In the genomic region with DNA sequence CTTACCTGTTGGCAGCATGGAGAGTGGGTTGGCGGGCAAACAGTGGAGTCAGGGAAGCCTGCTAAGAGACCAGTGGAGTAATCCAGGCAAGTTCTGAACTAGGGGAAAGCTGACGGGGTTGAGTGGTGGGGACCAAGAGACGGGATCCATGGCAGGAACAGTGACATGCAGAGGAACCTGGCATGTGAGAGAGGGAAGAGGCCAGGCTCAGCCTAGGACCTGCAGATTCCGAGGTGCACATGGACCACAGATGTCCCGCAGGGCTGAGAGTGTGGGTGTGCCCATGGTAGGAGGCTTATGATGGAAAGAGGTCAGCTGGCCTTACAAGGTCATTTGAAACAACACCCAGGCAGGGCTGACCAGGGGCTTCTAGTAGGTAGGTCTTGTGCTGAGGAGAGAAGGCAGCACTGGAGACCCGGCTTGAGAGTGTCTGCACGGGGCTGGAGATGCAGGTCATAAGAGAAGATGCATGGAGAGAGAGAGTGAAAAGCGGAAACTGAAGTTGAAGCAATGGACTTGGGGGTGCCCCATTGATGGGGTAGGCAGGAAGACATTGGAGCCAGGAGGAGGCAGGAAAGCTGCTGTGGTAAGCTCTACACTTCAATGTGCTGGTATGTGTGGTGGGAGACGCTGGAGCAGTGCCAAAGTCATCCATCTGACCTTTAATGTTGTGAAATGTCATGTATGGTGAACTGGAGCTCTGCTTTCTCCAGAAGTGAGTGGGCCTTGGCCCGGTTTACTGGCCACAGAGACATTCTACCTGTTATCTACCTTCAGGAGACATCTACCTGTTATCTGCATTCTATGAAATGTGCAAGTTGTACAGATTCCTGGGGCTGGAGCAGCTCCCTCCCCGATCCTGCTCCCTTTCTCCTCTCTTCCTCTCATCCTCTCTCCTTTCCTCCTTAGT, we compare ENCODE assay signal across 17 cellular contexts. TPM values are rescaled to one million over a fixed set of nuclear protein-coding genes. Genes with fewer than 3 reads are reported as not detected.
A peak's percentile ranks its signal among the peaks of the same experiment; 100 is the strongest.
DNase-seq lines count a peak whose midpoint lies in the region; ATAC-seq and TF ChIP-seq lines count a peak whose summit lies in the region.
"Had no signal": no experiment of that assay in that cellular context is flagged by ENCODE, and none has a peak within 500 bp of the region (broad histone marks: within the 10 kb centered on the region; RNA-seq: fewer than 3 reads in every experiment).

No MANE protein-coding gene starts in this region.

- H3K4me1 Mint-ChIP-seq in nephron: peaks cover 61% of the 10 kb centered on the region

- DNase-seq in SJCRH30 (peak in 1 of 2 experiments; percentile 38), coronary artery (ENCODE audit: low spot score) (peak; percentile 50), ACHN (no peak), BE2C (no peak)
- DNase-seq in activated T-cell treated with anti-CD3 and anti-CD28 coated beads, Interleukin-2, amount 50 U/mL, for 48 hours: no peak
- DNase-seq: C1 segment of cervical spinal cord, GDM1, Karpas-422, NCI-H1694, NCI-H2081 treated with DMSO at 0.1 percent for 48 hours, NCI-H524 treated with DMSO at 0.1 percent for 48 hours had no signal

- H2AFZ ChIP-seq in parathyroid adenoma: peak overlapping the region; percentile 66

- H3K27ac ChIP-seq in SJCRH30 (peak overlapping the region; percentile 39; the same call in 1 of the 2 replicates), coronary artery (no peak overlapping the region), parathyroid adenoma (peak overlapping the region; percentile 87)

- peaks cover 4% of the 10 kb centered on the region for H3K36me3 Mint-ChIP-seq in nephron (ENCODE audit: low read depth)
- H3K36me3 Mint-ChIP-seq: CD8-positive, alpha-beta T cell had no signal

- no peaks in the 10 kb centered on the region for H3K27me3 ChIP-seq in SJCRH30
- H3K27me3 ChIP-seq in parathyroid adenoma (ENCODE audit: control insufficient read depth, insufficient read depth, low read length): no peaks in the 10 kb centered on the region
- H3K27me3 ChIP-seq in BE2C: no peaks in the 10 kb centered on the region

- H3K27ac Mint-ChIP-seq in nephron: peak overlapping the region; percentile 74 to 86 (median 85)
- H3K27ac Mint-ChIP-seq: CD8-positive, alpha-beta T cell had no signal

- peaks cover 5% of the 10 kb centered on the region for H3K27me3 Mint-ChIP-seq in nephron (ENCODE audit: low read depth)

- peaks cover 16% of the 10 kb centered on the region for H3K36me3 ChIP-seq in SJCRH30
- no peaks in the 10 kb centered on the region for H3K36me3 ChIP-seq in parathyroid adenoma (ENCODE audit: control insufficient read depth, insufficient read depth, low read length)
- H3K36me3 ChIP-seq in BE2C: peaks cover 8% of the 10 kb centered on the region

- H3K9me3 Mint-ChIP-seq in nephron: no peaks in the 10 kb centered on the region

- H3K4me3 Mint-ChIP-seq in nephron: peak overlapping the region; percentile 38 to 62 (median 54)
- H3K4me3 Mint-ChIP-seq: CD8-positive, alpha-beta T cell had no signal

- no peak overlapping the region for H3K4me3 ChIP-seq in SJCRH30
- no peak overlapping the region for H3K4me3 ChIP-seq in coronary artery
- H3K4me3 ChIP-seq in parathyroid adenoma (ENCODE audit: low read depth, low read length): no peak overlapping the region
- H3K4me3 ChIP-seq in BE2C (ENCODE audit: low read depth, low read length): no peak overlapping the region

- in situ Hi-C loops in ACHN (cut with HindIII; ENCODE audit: low pct_ligation_motif_present, low pct_unique_long_range_greater_than_20kb, low sequenced_read_pairs): no loop called here

- H3K4me1 ChIP-seq in SJCRH30 (peaks cover 36% of the 10 kb centered on the region), parathyroid adenoma (peaks cover 38% of the 10 kb centered on the region), BE2C (peaks cover 42% of the 10 kb centered on the region)

- no peak for TF ChIP-seq CTCF in coronary artery (IDR thresholded peaks at IDR 0.05)
- no peak for TF ChIP-seq CTCF in nephron (IDR thresholded peaks at IDR 0.05; ENCODE audit: unreplicated experiment in 3 of 3)
- no peak for TF ChIP-seq CTCF in parathyroid adenoma (IDR thresholded peaks at IDR 0.05)
- TF ChIP-seq CTCF in BE2C (IDR thresholded peaks at IDR 0.05; ENCODE audit: low read depth, low read length): no peak

- ATAC-seq in GM19023 (IDR thresholded peaks at IDR 0.05; ENCODE audit: unreplicated experiment): no peak
- ATAC-seq: CD8-positive, alpha-beta T cell; Right ventricle myocardium inferior had no signal

- no peak overlapping the region for H3K9ac ChIP-seq in parathyroid adenoma

- H3K79me2 ChIP-seq in parathyroid adenoma: peaks cover 37% of the 10 kb centered on the region

- H3K4me2 ChIP-seq in parathyroid adenoma (ENCODE audit: low read length): no peak overlapping the region

- H3K9me3 ChIP-seq in SJCRH30 (replicated peaks): no peaks in the 10 kb centered on the region
- no peaks in the 10 kb centered on the region for H3K9me3 ChIP-seq in parathyroid adenoma (ENCODE audit: control insufficient read depth, low read length)
- H3K9me3 ChIP-seq in BE2C: no peaks in the 10 kb centered on the region

RNA-seq across cellular contexts. Expression of a gene that starts 4.6 kb away (rescaled TPM):
- total RNA-seq in SJCRH30 (2014; rRNA removed; shearing (Covaris generic)): 101 and 106 TPM in 2 replicates
- 14.1 TPM for polyA plus RNA-seq in BE2C (2012; ENCODE audit: insufficient read depth, insufficient read length, low read depth)
- total RNA-seq: CD8-positive, alpha-beta T cell; OCI-LY7 had no signal

Comparison
In these comparisons a context has a peak if more than half of its experiments do, and no peak if none do; other contexts are left out.
1. H3K27ac ChIP-seq: peak in SJCRH30 (single experiment) and parathyroid adenoma (single experiment); none in coronary artery (0 of 2).